Comparison of ENCODE assay signal across 8 cellular contexts in genomic region chr12:123634142-123634561, GRCh38. TPM values are rescaled to one million over a fixed set of nuclear protein-coding genes. Genes with fewer than 3 reads are reported as not detected.
DNase-seq lines count a peak whose midpoint lies in the region; ATAC-seq, FAIRE-seq and TF ChIP-seq lines count a peak whose summit lies in the region.

No MANE protein-coding gene starts in this region.

- CTCF ChIA-PET in T-cell (lab: Charles Lee) = interaction anchor here in 1 of 2 donors (0.6 kb wide), 1 partner anchor 317 kb away, joined by 7 read pairs; no protein-coding TSS in a partner anchor

- H3K9me3 Mint-ChIP-seq in T-cell = no peaks in the 10 kb centered on the region

- POLR2A ChIA-PET in T-cell (lab: Charles Lee) = interaction anchor here in 1 of 2 donors (0.8 kb wide), 1 partner anchor 79 kb away, joined by 4 read pairs; no protein-coding TSS in a partner anchor

- H3K4me1 ChIP-seq in HAP-1 = peaks cover 4% of the 10 kb centered on the region

- H3K27ac Mint-ChIP-seq in T-cell = peak overlapping the region; percentile 92 to 95

- no peaks in the 10 kb centered on the region for H3K27me3 ChIP-seq in HAP-1 (ENCODE audit: low read depth)

- H3K36me3 ChIP-seq in HAP-1 (replicated peaks) = peaks cover 23% of the 10 kb centered on the region

- no peak for ATAC-seq in T-cell (replicated peaks in 1 of 4)

- no peak for FAIRE-seq in GM12891 (lab: Jason Lieb, UNC)

- peaks cover 25 to 40% (median 26%) of the 10 kb centered on the region in 3 donors for H3K4me1 Mint-ChIP-seq in T-cell

- H3K4me3 ChIP-seq in HAP-1 (peak overlapping the region; percentile 74), fibroblast of villous mesenchyme (ENCODE audit: low read depth, low read length) (peak overlapping the region; percentile 79), skin epidermis (peak overlapping the region; percentile 75 to 98 (median 84))

- TF ChIP-seq CTCF in fibroblast of villous mesenchyme (IDR thresholded peaks at IDR 0.05; ENCODE audit: insufficient read depth, low read depth, low read length) = no peak

- H3K27me3 Mint-ChIP-seq in T-cell = no peaks in the 10 kb centered on the region

- in situ Hi-C loops in HAP-1 (cut with MboI; ENCODE audit: low sequenced_read_pairs) = no loop called here

- no peaks in the 10 kb centered on the region for H3K9me3 ChIP-seq in HAP-1

- TF ChIP-seq POLR2A in GM12891 (IDR thresholded peaks at IDR 0.05; ENCODE audit: low read depth, low read length) = no peak

- DNase-seq in HAP-1 (ENCODE audit: low spot score in 2 of 2) (peak in 1 of 2 experiments; percentile 12), T-cell (peak in 1 of 34 experiments; percentile 4), fibroblast of villous mesenchyme (ENCODE audit: low read depth) (no peak), NCI-H2107 (lab: John Stamatoyannopoulos, UW) (no peak), GM12891 (ENCODE audit: insufficient read length, low spot score) (no peak), NCI-H510A (lab: John Stamatoyannopoulos, UW) (no peak), NCI-H2196 (lab: John Stamatoyannopoulos, UW; ENCODE audit: unreplicated experiment) (no peak)

- peaks cover 16% of the 10 kb centered on the region for H3K36me3 Mint-ChIP-seq in T-cell

- peak overlapping the region; percentile 87 to 94 (median 90) for H3K4me3 Mint-ChIP-seq in T-cell

- peak overlapping the region in 20 of 21 experiments; percentile 27 to 92 (median 85) for H3K27ac ChIP-seq in skin epidermis

TF ChIP-seq in GM12891, 5 proteins besides CTCF, POLR2A, EP300 and RAD21:
- TF ChIP-seq POLR2AphosphoS5 (IDR thresholded peaks at IDR 0.05; ENCODE audit: low read depth, low read length) = no peak
- no peak for TF ChIP-seq SPI1 (IDR thresholded peaks at IDR 0.05; ENCODE audit: low read depth, low read length)
- TF ChIP-seq POU2F2 (IDR thresholded peaks at IDR 0.05; ENCODE audit: low read depth, low read length) = no peak
- TF ChIP-seq TAF1 (IDR thresholded peaks at IDR 0.05; ENCODE audit: low read depth, low read length) = no peak
- TF ChIP-seq PAX5 (IDR thresholded peaks at IDR 0.05; ENCODE audit: insufficient read depth, low read length, severe bottlenecking) = no peak

RNA-seq across cellular contexts. Expression of gene GTF2H3, which starts 0.5 kb away (rescaled TPM):
- 10 to 100 TPM; 23.7 to 27.2 (median 24.9) TPM for total RNA-seq in T-cell
- 33.5 and 47.1 TPM in 2 replicates for total RNA-seq in fibroblast of villous mesenchyme
- polyA plus RNA-seq in GM12891 (2012; ENCODE audit: low read depth, missing spikeins) = 18.3 TPM

RNA-seq across cellular contexts. Expression of gene EIF2B1, which starts 0.7 kb away (rescaled TPM):
- total RNA-seq in T-cell = 10 to 100 TPM; 44.7 to 51.8 (median 47.0) TPM
- 31.1 and 32.9 TPM in 2 replicates for total RNA-seq in fibroblast of villous mesenchyme
- 35.5 TPM for polyA plus RNA-seq in GM12891 (2012; ENCODE audit: low read depth, missing spikeins)

RNA-seq across cellular contexts. Expression of gene DDX55, which starts 32.3 kb away (rescaled TPM):
- total RNA-seq in T-cell (10 to 100 TPM; 28.9 to 45.8 (median 41.8) TPM), fibroblast of villous mesenchyme (21.6 and 22.5 TPM in 2 replicates)
- polyA plus RNA-seq in GM12891 (2012; ENCODE audit: low read depth, missing spikeins) = 16.7 TPM

RNA-seq across cellular contexts. Expression of gene TCTN2, which starts 36.8 kb away (rescaled TPM):
- 10 to 100 TPM in 1 of 5 donors, 1 to 10 TPM in 4; 5.3 to 11.9 (median 6.6) TPM for total RNA-seq in T-cell
- total RNA-seq in fibroblast of villous mesenchyme = 12.2 and 13.0 TPM in 2 replicates
- polyA plus RNA-seq in GM12891 (2012; ENCODE audit: low read depth, missing spikeins) = 2.2 TPM

RNA-seq across cellular contexts. Expression of gene TMED2, which starts 49.8 kb away (rescaled TPM):
- total RNA-seq in T-cell = 100 to 1,000 TPM in 3 of 5 donors, 10 to 100 TPM in 2; 86.4 to 129 (median 115) TPM
- 379 and 640 TPM in 2 replicates for total RNA-seq in fibroblast of villous mesenchyme
- polyA plus RNA-seq in GM12891 (2012; ENCODE audit: low read depth, missing spikeins) = 80.7 TPM
